In the genomic region with DNA sequence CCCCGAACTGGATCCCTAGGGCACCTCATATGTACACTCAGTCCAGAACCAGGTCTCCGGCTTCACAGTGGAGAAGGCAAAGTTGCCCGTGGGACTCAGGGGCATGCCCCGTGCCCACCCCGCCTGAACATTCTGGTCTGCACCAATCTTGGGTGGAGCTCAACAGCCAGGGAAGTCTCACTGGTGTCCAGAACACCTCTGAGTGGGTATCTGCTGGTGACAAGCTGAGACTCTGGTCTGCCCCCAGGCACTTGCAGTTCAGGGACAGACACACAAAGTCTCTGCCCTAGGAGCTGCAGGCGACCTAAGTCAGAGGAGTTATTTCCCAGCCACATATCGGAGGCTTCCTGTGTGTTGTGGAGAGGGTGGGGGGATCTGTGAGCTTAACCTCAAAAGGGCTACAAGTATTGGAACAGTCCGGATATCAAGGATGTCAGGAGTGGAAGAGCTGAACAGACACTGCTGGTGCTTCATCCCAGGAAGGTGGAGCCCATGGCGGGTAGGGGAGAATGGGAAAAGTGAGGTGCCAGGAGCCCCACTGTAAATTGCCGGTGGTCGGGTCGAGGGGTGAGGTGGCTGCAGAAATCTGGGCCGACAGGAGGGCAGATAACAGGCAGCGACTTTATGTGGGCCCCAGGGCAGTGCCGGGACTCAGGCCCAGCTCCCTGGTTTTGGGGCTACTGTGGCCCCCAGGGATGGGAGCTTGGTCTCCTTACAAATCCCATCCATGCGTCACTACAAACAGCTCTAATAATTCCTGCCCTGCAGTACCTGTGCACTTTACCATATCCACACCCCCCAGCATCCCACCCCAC, we compare ENCODE assay signal across 16 cellular contexts. TPM values are rescaled to one million over a fixed set of nuclear protein-coding genes. Genes with fewer than 3 reads are reported as not detected.
DNase-seq lines count a peak whose midpoint lies in the region; ATAC-seq and TF ChIP-seq lines count a peak whose summit lies in the region.
"Had no signal": no experiment of that assay in that cellular context is flagged by ENCODE, and none has a peak within 500 bp of the region (broad histone marks: within the 10 kb centered on the region; RNA-seq: fewer than 3 reads in every experiment).

No MANE protein-coding gene starts in this region.

- ATAC-seq in activated naive CD4-positive, alpha-beta T cell treated with anti-CD3 and anti-CD28 coated beads, Interleukin-2, amount 50 U/mL, for 72 hours: no peak
- ATAC-seq in activated naive CD8-positive, alpha-beta T cell treated with anti-CD3 and anti-CD28 coated beads, Interleukin-2, amount 50 U/mL, for 24 hours: no peak
- ATAC-seq in memory B cell (ENCODE audit: low read depth) (no peak), HG03039 (IDR thresholded peaks at IDR 0.05; ENCODE audit: unreplicated experiment) (no peak)

- no peak for TF ChIP-seq EP300 in stomach (IDR thresholded peaks at IDR 0.05)

- H3K4me1 Mint-ChIP-seq in activated naive CD4-positive, alpha-beta T cell treated with anti-CD3 and anti-CD28 coated beads, Interleukin-2, amount 10 ng/mL, durations not matched to agents 7 days and 5 days: peaks cover 28% of the 10 kb centered on the region
- H3K4me1 Mint-ChIP-seq in activated naive CD8-positive, alpha-beta T cell treated with anti-CD3 and anti-CD28 coated beads, Interleukin-2, amount 50 U/mL, for 24 hours: peaks cover 24% of the 10 kb centered on the region
- H3K4me1 Mint-ChIP-seq in memory B cell: peaks cover 12% of the 10 kb centered on the region

- H3K36me3 ChIP-seq in stomach: no peaks in the 10 kb centered on the region

- no peak for TF ChIP-seq POLR2A in stomach (IDR thresholded peaks at IDR 0.05)

- H3K4me3 Mint-ChIP-seq in activated naive CD4-positive, alpha-beta T cell treated with anti-CD3 and anti-CD28 coated beads, Interleukin-2, amount 10 ng/mL, durations not matched to agents 7 days and 5 days: peak overlapping the region; percentile 31
- peak overlapping the region; percentile 21 for H3K4me3 Mint-ChIP-seq in activated naive CD8-positive, alpha-beta T cell treated with anti-CD3 and anti-CD28 coated beads, Interleukin-2, amount 50 U/mL, for 24 hours
- peak overlapping the region; percentile 18 for H3K4me3 Mint-ChIP-seq in memory B cell

- no peak overlapping the region for H3K27ac Mint-ChIP-seq in activated naive CD4-positive, alpha-beta T cell treated with anti-CD3 and anti-CD28 coated beads, Interleukin-2, amount 10 ng/mL, durations not matched to agents 7 days and 5 days
- no peak overlapping the region for H3K27ac Mint-ChIP-seq in activated naive CD4-positive, alpha-beta T cell treated with anti-CD3 and anti-CD28 coated beads, Interleukin-2, amount 50 U/mL, for 72 hours
- H3K27ac Mint-ChIP-seq in activated naive CD8-positive, alpha-beta T cell treated with anti-CD3 and anti-CD28 coated beads, Interleukin-2, amount 50 U/mL, for 24 hours: no peak overlapping the region
- H3K27ac Mint-ChIP-seq in memory B cell: no peak overlapping the region
- H3K27ac Mint-ChIP-seq: activated naive CD8-positive, alpha-beta T cell treated with anti-CD3 and anti-CD28 coated beads, Interleukin-2, amount 10 ng/mL, durations not matched to agents 7 days and 5 days had no signal

- intact Hi-C loops in stomach (cut with DNase I; ENCODE audit: low total_unique reads): no loop called here

- no peak for DNase-seq in activated naive CD4-positive, alpha-beta T cell treated with anti-CD3 and anti-CD28 coated beads, Interleukin-2, amount 10 ng/mL, durations not matched to agents 7 days and 5 days
- DNase-seq in activated naive CD4-positive, alpha-beta T cell treated with anti-CD3 and anti-CD28 coated beads, Interleukin-2, amount 50 U/mL, for 72 hours (ENCODE audit: low spot score in 2 of 2): no peak
- no peak for DNase-seq in activated naive CD8-positive, alpha-beta T cell treated with anti-CD3 and anti-CD28 coated beads, Interleukin-2, amount 50 U/mL, for 24 hours
- DNase-seq in memory B cell (ENCODE audit: low spot score in 2 of 2): no peak
- DNase-seq in stomach: no peak
- DNase-seq in NCI-H2107 treated with DMSO at 0.1 percent for 48 hours (lab: John Stamatoyannopoulos, UW; ENCODE audit: unreplicated experiment): no peak
- DNase-seq in cortex of kidney (lab: John Stamatoyannopoulos, UW): no peak
- DNase-seq: ACHN; activated naive CD8-positive, alpha-beta T cell treated with anti-CD3 and anti-CD28 coated beads, Interleukin-2, amount 10 ng/mL, durations not matched to agents 7 days and 5 days; MM.1S; right cardiac atrium; stimulated activated CD4-positive, alpha-beta T cell treated with anti-CD3 and anti-CD28 coated beads, Interleukin-2, amount 100 ng/mL, for 48 hours had no signal

- WGBS in stomach, 5 donors: 37 to 56% (median 41%) methylated on average over 14 to 16 of the region's 16 CpGs

- no peak overlapping the region for H3K27ac ChIP-seq in stomach

- no peaks in the 10 kb centered on the region for H3K36me3 Mint-ChIP-seq in activated naive CD4-positive, alpha-beta T cell treated with anti-CD3 and anti-CD28 coated beads, Interleukin-2, amount 10 ng/mL, durations not matched to agents 7 days and 5 days
- H3K36me3 Mint-ChIP-seq in activated naive CD4-positive, alpha-beta T cell treated with anti-CD3 and anti-CD28 coated beads, Interleukin-2, amount 50 U/mL, for 72 hours: peaks cover 7 to 11% of the 10 kb centered on the region in 2 donors
- no peaks in the 10 kb centered on the region for H3K36me3 Mint-ChIP-seq in activated naive CD8-positive, alpha-beta T cell treated with anti-CD3 and anti-CD28 coated beads, Interleukin-2, amount 50 U/mL, for 24 hours (ENCODE audit: low read depth)
- no peaks in the 10 kb centered on the region for H3K36me3 Mint-ChIP-seq in memory B cell
- H3K36me3 Mint-ChIP-seq: activated naive CD8-positive, alpha-beta T cell treated with anti-CD3 and anti-CD28 coated beads, Interleukin-2, amount 10 ng/mL, durations not matched to agents 7 days and 5 days had no signal

- no peaks in the 10 kb centered on the region for H3K9me3 Mint-ChIP-seq in activated naive CD4-positive, alpha-beta T cell treated with anti-CD3 and anti-CD28 coated beads, Interleukin-2, amount 10 ng/mL, durations not matched to agents 7 days and 5 days
- H3K9me3 Mint-ChIP-seq in activated naive CD4-positive, alpha-beta T cell treated with anti-CD3 and anti-CD28 coated beads, Interleukin-2, amount 50 U/mL, for 72 hours: no peaks in the 10 kb centered on the region
- H3K9me3 Mint-ChIP-seq in activated naive CD8-positive, alpha-beta T cell treated with anti-CD3 and anti-CD28 coated beads, Interleukin-2, amount 50 U/mL, for 24 hours: no peaks in the 10 kb centered on the region
- H3K9me3 Mint-ChIP-seq in memory B cell: no peaks in the 10 kb centered on the region
- H3K9me3 Mint-ChIP-seq: activated naive CD8-positive, alpha-beta T cell treated with anti-CD3 and anti-CD28 coated beads, Interleukin-2, amount 10 ng/mL, durations not matched to agents 7 days and 5 days had no signal

- H3K27me3 Mint-ChIP-seq in activated naive CD4-positive, alpha-beta T cell treated with anti-CD3 and anti-CD28 coated beads, Interleukin-2, amount 10 ng/mL, durations not matched to agents 7 days and 5 days: peaks cover 92% of the 10 kb centered on the region
- peaks cover 68% of the 10 kb centered on the region for H3K27me3 Mint-ChIP-seq in activated naive CD8-positive, alpha-beta T cell treated with anti-CD3 and anti-CD28 coated beads, Interleukin-2, amount 50 U/mL, for 24 hours
- peaks cover 26% of the 10 kb centered on the region for H3K27me3 Mint-ChIP-seq in memory B cell

- H3K4me1 ChIP-seq in stomach: peaks cover 18 to 35% (median 32%) of the 10 kb centered on the region in 4 donors

- H3K9me3 ChIP-seq in stomach: no peaks in the 10 kb centered on the region

- CTCF ChIA-PET in activated naive CD4-positive, alpha-beta T cell treated with anti-CD3 and anti-CD28 coated beads, Interleukin-2, amount 10 ng/mL, durations not matched to agents 7 days and 5 days (lab: Charles Lee): interaction anchor here (3.4 kb wide), 1 partner anchor 19 kb away, joined by 18 read pairs; no protein-coding TSS in a partner anchor

- no peak for TF ChIP-seq CTCF in stomach (IDR thresholded peaks at IDR 0.05)

- peak overlapping the region in 3 of 4 donors; percentile 30 to 51 (median 30) for H3K4me3 ChIP-seq in stomach

- H3K27me3 ChIP-seq in stomach: peaks cover 17 to 99% (median 66%) of the 10 kb centered on the region in 3 donors

RNA-seq across cellular contexts. Expression of gene TLX1, which starts 8.6 kb away (rescaled TPM):
- total RNA-seq in activated naive CD4-positive, alpha-beta T cell treated with anti-CD3 and anti-CD28 coated beads, Interleukin-2, amount 50 U/mL, for 72 hours: not detected
- 1 to 10 TPM in 1 of 5 donors, under 1 TPM in 1, not detected in 3; 0.58 to 7.0 TPM for total RNA-seq in stomach
- polyA plus RNA-seq in stomach: not detected
- total RNA-seq: activated naive CD8-positive, alpha-beta T cell treated with anti-CD3 and anti-CD28 coated beads, Interleukin-2, amount 10 ng/mL, durations not matched to agents 7 days and 5 days; cardiac septum; kidney epithelial cell; SK-MEL-5 had no signal
